8 cellular contexts compared by ENCODE assay signal in genomic region chr15:89898628-89899302, GRCh38. TPM values are rescaled to one million over a fixed set of nuclear protein-coding genes. Genes with fewer than 3 reads are reported as not detected.
DNase-seq lines count a peak whose midpoint lies in the region; ATAC-seq, FAIRE-seq and TF ChIP-seq lines count a peak whose summit lies in the region.

No MANE protein-coding gene starts in this region.

- TF ChIP-seq RAD21 in SK-N-SH (IDR thresholded peaks at IDR 0.05; ENCODE audit: low read length) (peak; percentile 68), GM12878 (IDR thresholded peaks at IDR 0.05; ENCODE audit: insufficient read depth, low read depth, low read length) (peak; percentile 90)

- H3K4me1 Mint-ChIP-seq in CD4-positive, alpha-beta memory T cell = peaks cover 1 to 8% (median 6%) of the 10 kb centered on the region in 4 donors

- ATAC-seq in GM18511 (IDR thresholded peaks at IDR 0.05; ENCODE audit: unreplicated experiment) (peak; percentile 51), GM12878 (peak; percentile 88), right lobe of liver (peak; percentile 54 to 73 (median 60)), right cardiac atrium (no peak)

- H3K9me3 Mint-ChIP-seq in CD4-positive, alpha-beta memory T cell = no peaks in the 10 kb centered on the region

- H4K20me1 ChIP-seq in SK-N-SH (ENCODE audit: insufficient read depth) (no peaks in the 10 kb centered on the region), GM12878 (ENCODE audit: control insufficient read depth, insufficient read depth) (no peaks in the 10 kb centered on the region)

- peak; percentile 42 to 61 (median 50) for DNase-seq in CD4-positive, alpha-beta memory T cell
- peak; percentile 55 to 76 for DNase-seq in HL-60 (ENCODE audit: low read depth in 1 of 2, low spot score in 1 of 2)
- DNase-seq in SK-N-SH = peak; percentile 74
- DNase-seq in GM12878 (ENCODE audit: low read depth, low spot score) = no peak
- DNase-seq in right lobe of liver = peak in 2 of 3 donors; percentile 52 to 63
- DNase-seq in amniotic stem cell (lab: John Stamatoyannopoulos, UW) = no peak
- DNase-seq in right cardiac atrium = no peak

- H3K9me3 ChIP-seq in CD4-positive, alpha-beta memory T cell (ENCODE audit: control insufficient read depth in 1 of 2, low read length in 2 of 2) = no peaks in the 10 kb centered on the region
- H3K9me3 ChIP-seq in SK-N-SH (no peaks in the 10 kb centered on the region), GM12878 (replicated peaks; ENCODE audit: control insufficient read depth, insufficient read depth, low read length) (no peaks in the 10 kb centered on the region), right lobe of liver (no peaks in the 10 kb centered on the region), right cardiac atrium (ENCODE audit: control insufficient read depth, low read length) (no peaks in the 10 kb centered on the region)

- in situ Hi-C loops in GM12878 (cut with MboI) = loop anchor here (5.0 kb wide), 1 partner anchor 174 kb away; no protein-coding TSS in a partner anchor

- H3K4me2 ChIP-seq in SK-N-SH (no peak overlapping the region), GM12878 (ENCODE audit: control insufficient read depth, insufficient read depth) (no peak overlapping the region)

- no peak overlapping the region for H3K27ac ChIP-seq in CD4-positive, alpha-beta memory T cell (ENCODE audit: low read depth, low read length)
- H3K27ac ChIP-seq in HL-60 (replicated peaks) (no peak overlapping the region), SK-N-SH (ENCODE audit: low read depth in 2 of 2, low read length in 1 of 2) (no peak overlapping the region), GM12878 (ENCODE audit: control insufficient read depth, insufficient read depth) (no peak overlapping the region), right lobe of liver (no peak overlapping the region), right cardiac atrium (ENCODE audit: low read length) (no peak overlapping the region)

- H3K27ac Mint-ChIP-seq in CD4-positive, alpha-beta memory T cell = peak overlapping the region in 2 of 7 donors; percentile 8 to 47

- WGBS in SK-N-SH (ENCODE audit: low lambda C conversion rate) = 94% methylated on average over 7 of the region's 7 CpGs
- 38% methylated on average over 7 of the region's 7 CpGs for WGBS in GM12878 (ENCODE audit: insufficient coverage, insufficient replicate concordance, low lambda C conversion rate, missing lambda C conversion rate)
- WGBS in right lobe of liver (ENCODE audit: insufficient coverage, low coverage, low lambda C conversion rate, missing lambda C conversion rate) = 43% methylated on average over 2 of the region's 7 CpGs
- 89% methylated on average over 7 of the region's 7 CpGs for WGBS in right cardiac atrium

- no peak overlapping the region for H3K4me3 Mint-ChIP-seq in CD4-positive, alpha-beta memory T cell

- H3K27me3 ChIP-seq in CD4-positive, alpha-beta memory T cell (ENCODE audit: insufficient read depth, low read length) = no peaks in the 10 kb centered on the region
- H3K27me3 ChIP-seq in HL-60 (ENCODE audit: insufficient read depth, poor library complexity, severe bottlenecking) (no peaks in the 10 kb centered on the region), SK-N-SH (ENCODE audit: insufficient read depth) (no peaks in the 10 kb centered on the region), GM12878 (replicated peaks in 1 of 2; ENCODE audit: control insufficient read depth in 2 of 2, insufficient read depth in 2 of 2, low read length in 1 of 2) (no peaks in the 10 kb centered on the region), right lobe of liver (no peaks in the 10 kb centered on the region), right cardiac atrium (ENCODE audit: control insufficient read depth, insufficient read depth) (no peaks in the 10 kb centered on the region)

- H2AFZ ChIP-seq in SK-N-SH (ENCODE audit: low read depth) (no peak overlapping the region), GM12878 (ENCODE audit: control insufficient read depth, low read depth, low read length) (peak overlapping the region; percentile 9)

- H3K4me3 ChIP-seq in CD4-positive, alpha-beta memory T cell (ENCODE audit: low read length in 2 of 2) = no peak overlapping the region
- no peak overlapping the region for H3K4me3 ChIP-seq in HL-60 (replicated peaks; ENCODE audit: insufficient read depth, low read length)
- H3K4me3 ChIP-seq in SK-N-SH (ENCODE audit: low read depth in 2 of 2, low read length in 1 of 2) = no peak overlapping the region
- H3K4me3 ChIP-seq in GM12878 = no peak overlapping the region
- H3K4me3 ChIP-seq in right lobe of liver = no peak overlapping the region
- H3K4me3 ChIP-seq in right cardiac atrium (ENCODE audit: low read length) = no peak overlapping the region

- H3K79me2 ChIP-seq in SK-N-SH (ENCODE audit: insufficient read depth) (no peaks in the 10 kb centered on the region; the same call in 1 of the 2 replicates), GM12878 (ENCODE audit: control insufficient read depth, insufficient read depth, low read length) (peaks cover 2% of the 10 kb centered on the region)

- intact Hi-C loops in CD4-positive, alpha-beta memory T cell (cut with micrococcal nuclease) = loop anchor here (1.0 kb wide), 2 partner anchors 173 to 189 kb away; no protein-coding TSS in a partner anchor
- intact Hi-C loops in GM12878 (cut with micrococcal nuclease; ENCODE audit: unreplicated experiment) = loop anchor here (1.0 to 2.0 kb wide), 3 partner anchors 72 to 189 kb away; no protein-coding TSS in a partner anchor
- intact Hi-C loops in right lobe of liver (cut with DNase I) = no loop called here
- intact Hi-C loops in right cardiac atrium (cut with DNase I) = loop anchor here in 1 of 4 donors (5.0 kb wide), 1 partner anchor 184 kb away; no protein-coding TSS in a partner anchor

- CTCF ChIA-PET in CD4-positive, alpha-beta memory T cell (lab: Charles Lee; ENCODE audit: partially characterized antibody) = interaction anchor here (0.7 to 8.5 kb wide), 17 partner anchors 10 to 387 kb away, joined by 3 to 95 read pairs (median 6); no protein-coding TSS in a partner anchor
- CTCF ChIA-PET in SK-N-SH (lab: Yijun Ruan, JAX) = interaction anchor here (0.6 to 4.1 kb wide), 10 partner anchors 9 to 821 kb away, joined by 3 to 29 read pairs (median 4); no protein-coding TSS in a partner anchor
- CTCF ChIA-PET in GM12878 (lab: Yijun Ruan, JAX) = interaction anchor here (0.6 to 3.6 kb wide), 38 partner anchors 8 to 592 kb away, joined by 3 to 85 read pairs (median 4); partner anchors contain the start of gene ZNF710

- TF ChIP-seq POLR2A in GM12878 (IDR thresholded peaks at IDR 0.05; ENCODE audit: low read depth, low read length) (no peak), right lobe of liver (IDR thresholded peaks at IDR 0.05) (no peak)

- TF ChIP-seq CTCF in HL-60 (IDR thresholded peaks at IDR 0.05; ENCODE audit: insufficient read depth, low read length) = no peak
- peak; percentile 56 for TF ChIP-seq CTCF in SK-N-SH (IDR thresholded peaks at IDR 0.05)
- peak; percentile 79 to 89 (median 86) for TF ChIP-seq CTCF in GM12878 (IDR thresholded peaks at IDR 0.05 in 2 of 3, conservative IDR thresholded peaks at IDR 0.05 in 1 of 3; ENCODE audit: control insufficient read depth in 2 of 3, extremely low read depth in 1 of 3, insufficient read depth in 1 of 3, low read depth in 3 of 3, low read length in 3 of 3)
- peak; percentile 59 to 75 (median 61) for TF ChIP-seq CTCF in right lobe of liver (IDR thresholded peaks at IDR 0.05)

- no peaks in the 10 kb centered on the region for H3K4me1 ChIP-seq in CD4-positive, alpha-beta memory T cell (ENCODE audit: insufficient read depth, low read length)
- H3K4me1 ChIP-seq in SK-N-SH (ENCODE audit: control insufficient read depth in 1 of 2, insufficient read depth in 2 of 2, low read depth in 1 of 2, low read length in 1 of 2) (no peaks in the 10 kb centered on the region), GM12878 (ENCODE audit: control insufficient read depth, insufficient read depth, low read length) (peaks cover 11% of the 10 kb centered on the region), right lobe of liver (peaks cover 0 to 3% (median 0%) of the 10 kb centered on the region in 4 donors), right cardiac atrium (ENCODE audit: control insufficient read depth, insufficient read depth, low read length) (peaks cover 4% of the 10 kb centered on the region)

- FAIRE-seq in GM12878 (lab: Jason Lieb, UNC) = peak; percentile 71

- H3K27me3 Mint-ChIP-seq in CD4-positive, alpha-beta memory T cell = peaks cover 0 to 2% of the 10 kb centered on the region in 2 donors

- POLR2A ChIA-PET in CD4-positive, alpha-beta memory T cell (lab: Charles Lee; ENCODE audit: partially characterized antibody) = no interaction called here
- POLR2A ChIA-PET in SK-N-SH (lab: Yijun Ruan, JAX) (interaction anchor here (0.6 to 0.7 kb wide), 2 partner anchors 14 to 996 kb away, joined by 3 read pairs; no protein-coding TSS in a partner anchor), GM12878 (lab: Charles Lee) (interaction anchor here (0.5 to 1.3 kb wide), 5 partner anchors 26 to 247 kb away, joined by 3 to 4 read pairs (median 3); no protein-coding TSS in a partner anchor)

- BruUV-seq in GM12878 (replicated peaks; lab: Mats Ljungman, UMichigan) = no TSS peak

- H3K9ac ChIP-seq in SK-N-SH (no peak overlapping the region), GM12878 (ENCODE audit: control insufficient read depth, insufficient read depth, low read length) (no peak overlapping the region; the same call in 1 of the 2 replicates)

- RAD21 ChIA-PET in GM12878 (lab: Charles Lee; ENCODE audit: unreplicated experiment) = interaction anchor here (0.6 to 3.4 kb wide), 20 partner anchors 8 to 334 kb away, joined by 3 to 41 read pairs (median 4); no protein-coding TSS in a partner anchor

- SMC1A ChIA-PET in GM12878 (lab: Charles Lee; ENCODE audit: uncharacterized antibody, unreplicated experiment) = interaction anchor here (0.6 to 3.1 kb wide), 27 partner anchors 10 to 552 kb away, joined by 3 to 32 read pairs (median 3); no protein-coding TSS in a partner anchor

- H3K36me3 Mint-ChIP-seq in CD4-positive, alpha-beta memory T cell = peaks cover 0 to 6% of the 10 kb centered on the region in 2 donors

- H3K9me2 ChIP-seq in SK-N-SH = no peaks in the 10 kb centered on the region

- TF ChIP-seq EP300 in SK-N-SH (IDR thresholded peaks at IDR 0.05; ENCODE audit: borderline replicate concordance in 1 of 2, low read depth in 1 of 2, low read length in 1 of 2) (no peak), GM12878 (IDR thresholded peaks at IDR 0.05; ENCODE audit: borderline replicate concordance in 1 of 2, control insufficient read depth in 1 of 2, low read depth in 2 of 2, low read length in 2 of 2) (no peak)

- no peaks in the 10 kb centered on the region for H3K36me3 ChIP-seq in CD4-positive, alpha-beta memory T cell (ENCODE audit: insufficient read depth, low read length)
- H3K36me3 ChIP-seq in SK-N-SH (replicated peaks in 1 of 2; ENCODE audit: control insufficient read depth in 1 of 2, insufficient read depth in 2 of 2, low read length in 1 of 2) (peaks cover 0 to 9% of the 10 kb centered on the region in 2 experiments), GM12878 (ENCODE audit: control insufficient read depth in 2 of 2, insufficient read depth in 2 of 2, low read length in 1 of 2) (no peaks in the 10 kb centered on the region), right lobe of liver (no peaks in the 10 kb centered on the region)

- H3F3A ChIP-seq in SK-N-SH (replicated peaks; ENCODE audit: insufficient read depth) = peaks cover 18% of the 10 kb centered on the region

RNA-seq across cellular contexts. Expression of gene AP3S2, which starts 5.0 kb away (rescaled TPM):
- 10 to 100 TPM; 34.3 to 36.6 TPM for total RNA-seq in CD4-positive, alpha-beta memory T cell
- polyA plus RNA-seq in CD4-positive, alpha-beta memory T cell = 10 to 100 TPM; 34.1 to 37.3 TPM
- 11.9 and 19.4 TPM in 2 replicates for polyA plus RNA-seq in SK-N-SH (2012; rRNA removed)
- polyA plus RNA-seq in SK-N-SH (2012; cell fraction: cytosol; rRNA removed) = 26.2 and 27.1 TPM in 2 replicates
- polyA plus RNA-seq in SK-N-SH (2012; cell fraction: nucleus; rRNA removed) = 15.0 and 20.9 TPM in 2 replicates
- 80.5 and 89.8 TPM in 2 replicates for total RNA-seq in GM12878 (2013; cell fraction: nucleolus; rRNA removed)
- 23.4 and 27.1 TPM in 2 replicates for total RNA-seq in GM12878 (2014; rRNA removed)
- 42.2 and 43.6 TPM in 2 replicates for total RNA-seq in GM12878 (2014; rRNA removed; fragmentation: Illumina TruSeq; extraction: Trizol)
- 22.3 and 24.7 TPM in 2 replicates for total RNA-seq in GM12878 (2021)
- polyA plus RNA-seq in GM12878 (2011; ENCODE audit: low read depth) = 11.7 TPM
- polyA plus RNA-seq in GM12878 (2011; rRNA removed) = 25.8 and 49.0 TPM in 2 replicates
- 13.0 and 16.4 TPM in 2 replicates for polyA plus RNA-seq in GM12878 (2011; cell fraction: cytosol; rRNA removed)
- 8.7 and 12.3 TPM in 2 replicates for polyA plus RNA-seq in GM12878 (2011; cell fraction: nucleus; rRNA removed)
- polyA plus RNA-seq in GM12878 (2012) = 13.6 and 19.6 TPM in 2 replicates
- 28.3 and 28.8 TPM in 2 replicates for polyA plus RNA-seq in GM12878 (2014; fragmentation: Illumina TruSeq; extraction: Trizol)
- polyA plus RNA-seq in GM12878 (2014; fragmentation: Nextera tagmentation; extraction: Ambion mirVana) = 10 to 100 TPM; 10.0 to 13.1 TPM
- 18.3 and 33.7 TPM in 2 replicates for polyA plus RNA-seq in GM12878 (2014; rRNA removed)
- polyA plus RNA-seq in GM12878 (2016; fragmentation: Nextera tagmentation; extraction: Ambion mirVana) = 10 to 100 TPM; 21.6 to 26.1 TPM
- polyA minus RNA-seq in GM12878 (2011; rRNA and poly(A)+ RNA removed) = 38.0 and 52.5 TPM in 2 replicates
- polyA minus RNA-seq in GM12878 (2011; cell fraction: cytosol; rRNA and poly(A)+ RNA removed) = 9.2 and 11.1 TPM in 2 replicates
- polyA minus RNA-seq in GM12878 (2011; cell fraction: nucleus; rRNA and poly(A)+ RNA removed) = 19.3 and 31.9 TPM in 2 replicates
- 10 to 100 TPM; 23.2 to 45.7 (median 27.2) TPM for total RNA-seq in right lobe of liver
- total RNA-seq in right cardiac atrium = 10 to 100 TPM; 38.5 to 42.6 (median 40.4) TPM
- 28.8 TPM for polyA plus RNA-seq in right cardiac atrium

RNA-seq across cellular contexts. Expression of gene ARPIN, which starts 14.0 kb away (rescaled TPM):
- total RNA-seq in CD4-positive, alpha-beta memory T cell = under 1 TPM; 0.11 to 0.26 TPM
- not detected for polyA plus RNA-seq in CD4-positive, alpha-beta memory T cell
- polyA plus RNA-seq in SK-N-SH (2012; rRNA removed) (13.0 and 13.5 TPM in 2 replicates), GM12878 (2011; rRNA removed) (not detected in 2 replicates), GM12878 (2014; fragmentation: Illumina TruSeq; extraction: Trizol) (not detected in 2 replicates), GM12878 (2014; fragmentation: Nextera tagmentation; extraction: Ambion mirVana) (under 1 TPM in 1 of 2 experiments, not detected in 1; 0.02 TPM), GM12878 (2014; rRNA removed) (not detected in 2 replicates), GM12878 (2016; fragmentation: Nextera tagmentation; extraction: Ambion mirVana) (under 1 TPM in 1 of 2 experiments, not detected in 1; 0.04 TPM), right cardiac atrium (10.1 TPM)
- 11.4 and 11.6 TPM in 2 replicates for polyA plus RNA-seq in SK-N-SH (2012; cell fraction: cytosol; rRNA removed)
- polyA plus RNA-seq in SK-N-SH (2012; cell fraction: nucleus; rRNA removed) = 13.0 and 13.8 TPM in 2 replicates
- total RNA-seq in GM12878 (2013; cell fraction: nucleolus; rRNA removed) = not detected in 2 replicates
- total RNA-seq in GM12878 (2014; rRNA removed) (not detected in 2 replicates), GM12878 (2014; rRNA removed; fragmentation: Illumina TruSeq; extraction: Trizol) (not detected in 2 replicates), GM12878 (2021) (not detected in 2 replicates), right lobe of liver (1 to 10 TPM; 4.9 to 8.1 (median 6.9) TPM), right cardiac atrium (10 to 100 TPM; 12.3 to 16.0 (median 13.1) TPM)
- not detected for polyA plus RNA-seq in GM12878 (2011; ENCODE audit: low read depth)
- not detected in 2 replicates for polyA plus RNA-seq in GM12878 (2011; cell fraction: cytosol; rRNA removed)
- not detected in 2 replicates for polyA plus RNA-seq in GM12878 (2011; cell fraction: nucleus; rRNA removed)
- polyA plus RNA-seq in GM12878 (2012) = 0.03 and 0.06 TPM in 2 replicates
- polyA minus RNA-seq in GM12878 (2011; rRNA and poly(A)+ RNA removed) = not detected in 2 replicates
- 1.1 and 1.4 TPM in 2 replicates for polyA minus RNA-seq in GM12878 (2011; cell fraction: cytosol; rRNA and poly(A)+ RNA removed)
- polyA minus RNA-seq in GM12878 (2011; cell fraction: nucleus; rRNA and poly(A)+ RNA removed) = not detected in 2 replicates

Comparison
In these comparisons a context has a peak if more than half of its experiments do, and no peak if none do; other contexts are left out.
1. DNase-seq: peak in CD4-positive, alpha-beta memory T cell (5 of 5), HL-60 (2 of 2), SK-N-SH (single experiment) and right lobe of liver (2 of 3); none in GM12878 (single experiment), amniotic stem cell (single experiment) and right cardiac atrium (0 of 3).
2. ATAC-seq: peak in GM18511 (single experiment), GM12878 (single experiment) and right lobe of liver (4 of 4); none in right cardiac atrium (0 of 2).
3. RNA of gene ARPIN, which starts 14.0 kb away (total RNA-seq): 12.3 to 16.0 TPM in right cardiac atrium and 4.9 to 8.1 TPM in right lobe of liver; 0.11 to 0.26 TPM in CD4-positive, alpha-beta memory T cell and not detected in GM12878; every median in the first group is over 4 times any median in the second.
4. intact Hi-C loops: an anchor here in CD4-positive, alpha-beta memory T cell (1.0 kb wide) and GM12878 (1.0 to 2.0 kb wide); none called in right lobe of liver.